18 cellular contexts compared by ENCODE assay signal in genomic region chr6:67336014-67336413, GRCh38.
DNase-seq lines count a peak whose midpoint lies in the region; ATAC-seq lines count a peak whose summit lies in the region.
"Had no signal": no experiment of that assay in that cellular context is flagged by ENCODE, and none has a peak within 500 bp of the region (broad histone marks: within the 10 kb centered on the region; RNA-seq: fewer than 3 reads in every experiment).

No MANE protein-coding gene starts in this region.

- ATAC-seq in HG03196 (IDR thresholded peaks at IDR 0.05; ENCODE audit: unreplicated experiment), result no peak
- no peak for ATAC-seq in GM18909 (IDR thresholded peaks at IDR 0.05; ENCODE audit: poor library complexity, unreplicated experiment)
- ATAC-seq: CD8-positive, alpha-beta T cell; HCT116; HepG2 had no signal

- no peaks in the 10 kb centered on the region for H3K27me3 ChIP-seq in Karpas-422 (ENCODE audit: low read length)
- H3K27me3 ChIP-seq: BLaER1 treated with 17β-estradiol and CSF1 and Interleukin-3, amounts not matched to agents 10 nM and 100 nM had no signal

- no peaks in the 10 kb centered on the region for H3K4me1 ChIP-seq in Karpas-422 (ENCODE audit: low read length)
- H3K4me1 ChIP-seq: BLaER1 treated with 17β-estradiol and CSF1 and Interleukin-3, amounts not matched to agents 10 nM and 100 nM had no signal

- no peak overlapping the region for H3K27ac ChIP-seq in Karpas-422 (ENCODE audit: low read length)
- H3K27ac ChIP-seq: BLaER1 treated with 17β-estradiol and CSF1 and Interleukin-3, amounts not matched to agents 10 nM and 100 nM had no signal

- peak overlapping the region; percentile 90 for H2AFZ ChIP-seq in Karpas-422 (ENCODE audit: low read length)

- no peaks in the 10 kb centered on the region for H3K79me2 ChIP-seq in Karpas-422 (ENCODE audit: low read length)

- no peak overlapping the region for H3K9ac ChIP-seq in Karpas-422 (ENCODE audit: low read length)
- H3K9ac ChIP-seq: BLaER1 treated with 17β-estradiol and CSF1 and Interleukin-3, amounts not matched to agents 10 nM and 100 nM had no signal

- no peaks in the 10 kb centered on the region for H3K36me3 ChIP-seq in Karpas-422 (ENCODE audit: insufficient read depth, low read length)
- H3K36me3 ChIP-seq: BLaER1 treated with 17β-estradiol and CSF1 and Interleukin-3, amounts not matched to agents 10 nM and 100 nM had no signal

- DNase-seq in Karpas-422 (no peak), amniotic epithelial cell (ENCODE audit: low read depth) (peak; percentile 4), brain pericyte (ENCODE audit: low read depth, low spot score) (peak; percentile 24), iPS-NIHi11 (ENCODE audit: low spot score) (no peak), NCI-H1105 treated with DMSO at 0.1 percent for 48 hours (lab: John Stamatoyannopoulos, UW) (no peak)
- DNase-seq: 8988T; Calu3; CD8-positive, alpha-beta T cell; DND-41; EL; GOT3; H7; HFFc6 had no signal

- H3K4me2 ChIP-seq in Karpas-422 (ENCODE audit: low read depth, low read length, poor library complexity, severe bottlenecking), result no peak overlapping the region
- H3K4me2 ChIP-seq: BLaER1 treated with 17β-estradiol and CSF1 and Interleukin-3, amounts not matched to agents 10 nM and 100 nM had no signal

- H3K9me2 ChIP-seq in Karpas-422 (replicated peaks; ENCODE audit: insufficient read depth, low read length), result no peaks in the 10 kb centered on the region

- no peaks in the 10 kb centered on the region for H4K20me1 ChIP-seq in Karpas-422 (ENCODE audit: insufficient read depth, low read depth, low read length)
- H4K20me1 ChIP-seq: BLaER1 treated with 17β-estradiol and CSF1 and Interleukin-3, amounts not matched to agents 10 nM and 100 nM had no signal

- H3K4me3 ChIP-seq in Karpas-422 (ENCODE audit: low read length), result no peak overlapping the region
- H3K4me3 ChIP-seq: BLaER1 treated with 17β-estradiol and CSF1 and Interleukin-3, amounts not matched to agents 10 nM and 100 nM had no signal

- peaks cover 4% of the 10 kb centered on the region; the same call in 1 of the 2 replicates for H3K9me3 ChIP-seq in Karpas-422 (ENCODE audit: low read length)
- H3K9me3 ChIP-seq: BLaER1 treated with 17β-estradiol and CSF1 and Interleukin-3, amounts not matched to agents 10 nM and 100 nM had no signal

Comparison
In these comparisons a context has a peak if more than half of its experiments do, and no peak if none do; other contexts are left out.
1. DNase-seq: peak in amniotic epithelial cell (single experiment) and brain pericyte (single experiment); none in Karpas-422 (single experiment), iPS-NIHi11 (single experiment) and NCI-H1105 treated with DMSO at 0.1 percent for 48 hours (single experiment).